16 cellular contexts compared by ENCODE assay signal in the genomic region with DNA sequence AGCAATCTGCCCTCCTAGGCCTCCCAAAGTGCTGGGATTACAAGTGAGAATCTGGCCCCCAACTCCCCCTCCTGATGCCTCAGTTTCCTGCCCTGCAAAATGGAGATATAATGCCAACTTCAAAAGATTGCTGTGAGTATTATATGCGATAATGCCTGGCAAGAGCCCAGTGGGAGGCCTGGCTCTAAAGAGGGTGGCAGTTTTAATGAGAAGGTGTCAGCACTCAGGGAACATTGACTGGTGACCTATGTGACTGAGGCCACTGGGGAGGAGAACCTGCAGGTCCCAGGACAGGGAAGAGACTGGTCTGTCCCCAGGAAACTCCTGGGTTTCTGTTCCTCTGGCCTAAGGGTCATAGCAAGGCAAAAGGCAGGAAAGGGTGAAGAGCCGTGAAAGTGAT. TPM values are rescaled to one million over a fixed set of nuclear protein-coding genes. Genes with fewer than 3 reads are reported as not detected.
DNase-seq lines count a peak whose midpoint lies in the region; ATAC-seq and TF ChIP-seq lines count a peak whose summit lies in the region.
"Had no signal": no experiment of that assay in that cellular context is flagged by ENCODE, and none has a peak within 500 bp of the region (broad histone marks: within the 10 kb centered on the region; RNA-seq: fewer than 3 reads in every experiment).

No MANE protein-coding gene starts in this region.

- H3K27ac ChIP-seq in mammary epithelial cell (ENCODE audit: insufficient read depth, low read depth, low read length) (no peak overlapping the region), rectal smooth muscle tissue (ENCODE audit: low read depth, low read length) (peak overlapping the region; percentile 96), aorta (ENCODE audit: low read depth in 1 of 2, low read length in 2 of 2) (peak overlapping the region; percentile 96 to 99)
- H3K27ac ChIP-seq: brain microvascular endothelial cell had no signal

- intact Hi-C loops in MCF 10A (cut with micrococcal nuclease) = no loop called here
- intact Hi-C loops in mammary epithelial cell (cut with micrococcal nuclease) = no loop called here
- intact Hi-C loops in left ventricle myocardium superior (cut with micrococcal nuclease) = no loop called here
- intact Hi-C loops in aorta (cut with DNase I) = no loop called here

- H3K36me3 ChIP-seq in mammary epithelial cell (ENCODE audit: insufficient read depth, low read length) = no peaks in the 10 kb centered on the region
- no peaks in the 10 kb centered on the region for H3K36me3 ChIP-seq in rectal smooth muscle tissue (ENCODE audit: control insufficient read depth, insufficient read depth, low read length)
- peaks cover 0 to 2% of the 10 kb centered on the region in 2 donors for H3K36me3 ChIP-seq in aorta (ENCODE audit: control insufficient read depth in 1 of 2, insufficient read depth in 2 of 2, low read length in 1 of 2)

- H3K27me3 Mint-ChIP-seq in MCF 10A (ENCODE audit: insufficient read depth, unreplicated experiment) = no peaks in the 10 kb centered on the region
- H3K27me3 Mint-ChIP-seq in activated T-helper 17 cell treated with anti-CD3 and anti-CD28 coated beads, Interleukin-2, amount 50 U/mL, for 72 hours = peaks cover 3% of the 10 kb centered on the region
- H3K27me3 Mint-ChIP-seq: activated CD8-positive, alpha-beta T cell treated with anti-CD3 and anti-CD28 coated beads for 36 hours; CD4-positive, alpha-beta memory T cell had no signal

- H3K4me1 Mint-ChIP-seq in MCF 10A (ENCODE audit: insufficient read depth, unreplicated experiment) = peaks cover 12% of the 10 kb centered on the region
- no peaks in the 10 kb centered on the region for H3K4me1 Mint-ChIP-seq in activated T-helper 17 cell treated with anti-CD3 and anti-CD28 coated beads, Interleukin-2, amount 50 U/mL, for 72 hours

- in situ Hi-C loops in mammary epithelial cell (cut with MboI; ENCODE audit: low sequenced_read_pairs in 2 of 2) = no loop called here

- H3K4me3 ChIP-seq in mammary epithelial cell (replicated peaks in 1 of 3; ENCODE audit: insufficient read depth in 1 of 3, low read depth in 2 of 3, low read length in 3 of 3) (no peak overlapping the region), rectal smooth muscle tissue (ENCODE audit: low read length) (no peak overlapping the region), aorta (ENCODE audit: low read length in 2 of 2) (no peak overlapping the region)

- peak; percentile 5 for ATAC-seq in left ventricle myocardium superior
- no peak for ATAC-seq in aorta (ENCODE audit: low FRiP score)
- ATAC-seq in activated T-helper 17 cell treated with anti-CD3 and anti-CD28 coated beads, Interleukin-2, amount 50 U/mL, for 72 hours (replicated peaks) = no peak
- ATAC-seq in HG02981 (IDR thresholded peaks at IDR 0.05; ENCODE audit: unreplicated experiment) = no peak
- ATAC-seq: activated CD8-positive, alpha-beta T cell treated with anti-CD3 and anti-CD28 coated beads for 36 hours had no signal

- dilution Hi-C loops in mammary epithelial cell (cut with HindIII; ENCODE audit: low sequenced_read_pairs) = loop anchor here (10.0 kb wide), 1 partner anchor 141 kb away; a partner anchor contains a TSS

- TF ChIP-seq CTCF in MCF 10A (IDR thresholded peaks at IDR 0.05; ENCODE audit: unreplicated experiment) (no peak), mammary epithelial cell (conservative IDR thresholded peaks at IDR 0.05 in 1 of 2, IDR thresholded peaks at IDR 0.05 in 1 of 2; ENCODE audit: extremely low read depth in 1 of 2, insufficient read depth in 1 of 2, low read depth in 1 of 2, low read length in 2 of 2) (no peak)

- POLR2A ChIA-PET in MCF 10A (lab: Yijun Ruan, JAX) = no interaction called here

- H3K9ac ChIP-seq in mammary epithelial cell (ENCODE audit: insufficient read depth, low read length) (no peak overlapping the region), rectal smooth muscle tissue (ENCODE audit: low read length) (no peak overlapping the region)

- peaks cover 89% of the 10 kb centered on the region for H3K79me2 ChIP-seq in mammary epithelial cell (ENCODE audit: insufficient read depth, low read length)

- H3K9me3 Mint-ChIP-seq in MCF 10A (ENCODE audit: unreplicated experiment) = no peaks in the 10 kb centered on the region
- H3K9me3 Mint-ChIP-seq in activated T-helper 17 cell treated with anti-CD3 and anti-CD28 coated beads, Interleukin-2, amount 50 U/mL, for 72 hours = no peaks in the 10 kb centered on the region
- H3K9me3 Mint-ChIP-seq: activated CD8-positive, alpha-beta T cell treated with anti-CD3 and anti-CD28 coated beads for 36 hours; endodermal cell had no signal

- no peak overlapping the region for H3K4me2 ChIP-seq in mammary epithelial cell (ENCODE audit: insufficient read depth, low read depth, low read length)

- WGBS in mammary epithelial cell (ENCODE audit: low coverage, missing lambda C conversion rate) = 98% methylated on average over 2 of the region's 2 CpGs
- 58 to 64% methylated on average over 2 of the region's 2 CpGs for WGBS in aorta, 2 donors

- CTCF ChIA-PET in MCF 10A (lab: Yijun Ruan, JAX) (no interaction called here), mammary epithelial cell (lab: Charles Lee; ENCODE audit: low non-redundant PET) (no interaction called here)

- peaks cover 13% of the 10 kb centered on the region for H3K36me3 Mint-ChIP-seq in MCF 10A (ENCODE audit: insufficient read depth, unreplicated experiment)
- H3K36me3 Mint-ChIP-seq in activated T-helper 17 cell treated with anti-CD3 and anti-CD28 coated beads, Interleukin-2, amount 50 U/mL, for 72 hours (ENCODE audit: low read depth) = no peaks in the 10 kb centered on the region
- H3K36me3 Mint-ChIP-seq: CD4-positive, alpha-beta memory T cell had no signal

- H3K4me3 Mint-ChIP-seq in MCF 10A (ENCODE audit: unreplicated experiment) = no peak overlapping the region
- H3K4me3 Mint-ChIP-seq in activated T-helper 17 cell treated with anti-CD3 and anti-CD28 coated beads, Interleukin-2, amount 50 U/mL, for 72 hours = no peak overlapping the region
- H3K4me3 Mint-ChIP-seq: activated CD8-positive, alpha-beta T cell treated with anti-CD3 and anti-CD28 coated beads for 36 hours; CD4-positive, alpha-beta memory T cell; endodermal cell had no signal

- peak overlapping the region; percentile 19 for H3K27ac Mint-ChIP-seq in MCF 10A (ENCODE audit: low read depth, unreplicated experiment)
- H3K27ac Mint-ChIP-seq in activated T-helper 17 cell treated with anti-CD3 and anti-CD28 coated beads, Interleukin-2, amount 50 U/mL, for 72 hours = no peak overlapping the region
- H3K27ac Mint-ChIP-seq: activated CD8-positive, alpha-beta T cell treated with anti-CD3 and anti-CD28 coated beads for 36 hours; CD4-positive, alpha-beta memory T cell; endodermal cell had no signal

- H2AFZ ChIP-seq in mammary epithelial cell (ENCODE audit: low read depth, low read length) = no peak overlapping the region

- DNase-seq in MCF 10A (ENCODE audit: unreplicated experiment) = no peak
- no peak for DNase-seq in mammary epithelial cell
- peak; percentile 50 for DNase-seq in left ventricle myocardium superior
- DNase-seq in aorta = no peak
- DNase-seq in activated CD4-positive, alpha-beta T cell treated with anti-CD3 and anti-CD28 coated beads for 48 hours = no peak
- DNase-seq: 8988T; activated CD8-positive, alpha-beta T cell treated with anti-CD3 and anti-CD28 coated beads for 36 hours; brain microvascular endothelial cell; CD4-positive, alpha-beta memory T cell; endodermal cell; NCI-H2081; SIG-M5; stimulated activated CD4-positive, alpha-beta T cell treated with anti-CD3 and anti-CD28 coated beads, Interleukin-15, amount 100 ng/mL, for 24 hours had no signal

- BruUV-seq in MCF 10A (replicated peaks; lab: Mats Ljungman, UMichigan) (no TSS peak), mammary epithelial cell (replicated peaks; lab: Mats Ljungman, UMichigan) (no TSS peak)

- H3K4me1 ChIP-seq in mammary epithelial cell (ENCODE audit: insufficient read depth, low read length) = peaks cover 9% of the 10 kb centered on the region
- H3K4me1 ChIP-seq in rectal smooth muscle tissue (ENCODE audit: control insufficient read depth, insufficient read depth, low read length) = peaks cover 78% of the 10 kb centered on the region
- peaks cover 9 to 10% of the 10 kb centered on the region in 2 donors for H3K4me1 ChIP-seq in aorta (ENCODE audit: control insufficient read depth in 1 of 2, insufficient read depth in 2 of 2, low read length in 2 of 2)

- H3K9me3 ChIP-seq in mammary epithelial cell (replicated peaks; ENCODE audit: insufficient read depth, low read length) (no peaks in the 10 kb centered on the region), aorta (ENCODE audit: control insufficient read depth, low read length) (no peaks in the 10 kb centered on the region)

- H3K27me3 ChIP-seq in mammary epithelial cell (ENCODE audit: insufficient read depth, low read length) (no peaks in the 10 kb centered on the region), rectal smooth muscle tissue (ENCODE audit: control insufficient read depth, insufficient read depth, low read length) (no peaks in the 10 kb centered on the region), aorta (ENCODE audit: control insufficient read depth in 1 of 2, insufficient read depth in 2 of 2, low read length in 1 of 2) (no peaks in the 10 kb centered on the region)
- H3K27me3 ChIP-seq: brain microvascular endothelial cell had no signal

- H4K20me1 ChIP-seq in mammary epithelial cell (ENCODE audit: insufficient read depth, low read length) = no peaks in the 10 kb centered on the region

RNA-seq across cellular contexts. Expression of a gene that starts 11.0 kb away (rescaled TPM):
- total RNA-seq in MCF 10A (2022) (51.2 and 58.9 TPM in 2 replicates), mammary epithelial cell (100 to 1,000 TPM; 187 to 207 TPM), left ventricle myocardium superior (269 TPM), aorta (1,000 to 10,000 TPM in 1 of 2 donors, 100 to 1,000 TPM in 1; 868 to 1,205 TPM)
- polyA plus RNA-seq in mammary epithelial cell (23.9 TPM), aorta (100 to 1,000 TPM in 1 of 2 donors, 10 to 100 TPM in 1; 49.1 to 268 TPM)
- polyA minus RNA-seq in mammary epithelial cell = 121 TPM
- 10 to 100 TPM in 1 of 2 donors, 1 to 10 TPM in 1; 1.8 to 33.3 TPM for total RNA-seq in activated T-helper 17 cell treated with anti-CD3 and anti-CD28 coated beads, Interleukin-2, amount 50 U/mL, for 72 hours
- polyA plus RNA-seq: CD4-positive, alpha-beta memory T cell had no signal

RNA-seq across cellular contexts. Expression of a gene that starts 50.8 kb away (rescaled TPM):
- total RNA-seq in MCF 10A (2022) (not detected in 2 replicates), mammary epithelial cell (not detected), left ventricle myocardium superior (not detected), aorta (1 to 10 TPM; 1.0 to 1.8 TPM)
- polyA plus RNA-seq in mammary epithelial cell (not detected), aorta (1 to 10 TPM; 2.5 to 7.5 TPM)
- not detected for polyA minus RNA-seq in mammary epithelial cell
- total RNA-seq in activated T-helper 17 cell treated with anti-CD3 and anti-CD28 coated beads, Interleukin-2, amount 50 U/mL, for 72 hours = not detected
- total RNA-seq: activated CD8-positive, alpha-beta T cell treated with anti-CD3 and anti-CD28 coated beads for 36 hours; CD4-positive, alpha-beta memory T cell; endodermal cell had no signal
- polyA plus RNA-seq: CD4-positive, alpha-beta memory T cell had no signal
